10 cellular contexts compared by ENCODE assay signal in genomic region chr12:52670506-52670905, GRCh38. TPM values are rescaled to one million over a fixed set of nuclear protein-coding genes. Genes with fewer than 3 reads are reported as not detected.
"Had no signal": no experiment of that assay in that cellular context is flagged by ENCODE, and none has a peak within 500 bp of the region (broad histone marks: within the 10 kb centered on the region; RNA-seq: fewer than 3 reads in every experiment).

No MANE protein-coding gene starts in this region.

- H3K9ac ChIP-seq: GM23248 had no signal

- H3K4me2 ChIP-seq: GM23338 had no signal

- H3K27ac Mint-ChIP-seq: GM23338, H9, HFFc6 had no signal

- H3K27ac ChIP-seq: GM23248 had no signal

- H3K4me3 Mint-ChIP-seq: GM23338, H9, HFFc6 had no signal

- H3K4me1 Mint-ChIP-seq: GM23338, H9 had no signal

- DNase-seq: GM23248, GOT3, H7, H9, HCEC 1CT, HFFc6 had no signal

- H3K4me3 ChIP-seq: GM23248, GM23338, HAP-1 had no signal

- H3K9me3 Mint-ChIP-seq: GM23338, H9, HFFc6 had no signal

- H3K4me1 ChIP-seq: HAP-1 had no signal

- H3K9me3 ChIP-seq: HAP-1 had no signal

- H2AFZ ChIP-seq: GM23248, GM23338 had no signal

- H3K36me3 ChIP-seq: HAP-1 had no signal

RNA-seq across cellular contexts. Expression of gene KRT1, which starts 9.7 kb away (rescaled TPM):
- total RNA-seq: GM23248, GM23338, H1, H4, H7, H9, HFFc6 had no signal
- polyA plus RNA-seq: GM23248, GM23338, H1 had no signal

RNA-seq across cellular contexts. Expression of gene KRT2, which starts 18.5 kb away (rescaled TPM):
- total RNA-seq: GM23248, GM23338, H1, H7, H9, HFFc6 had no signal
- polyA plus RNA-seq: GM23248, GM23338, H1 had no signal

RNA-seq across cellular contexts. Expression of gene KRT77, which starts 32.8 kb away (rescaled TPM):
- total RNA-seq: GM23248, GM23338, H1, H4, H7, H9, HFFc6 had no signal
- polyA plus RNA-seq: GM23248, GM23338 had no signal

RNA-seq across cellular contexts. Expression of gene KRT73, which starts 52.1 kb away (rescaled TPM):
- total RNA-seq: GM23248, GM23338, H1, H4, H7, H9, HFFc6 had no signal
- polyA plus RNA-seq: GM23248, GM23338, H1 had no signal
